Comparison of ENCODE assay signal across 17 cellular contexts in the genomic region with DNA sequence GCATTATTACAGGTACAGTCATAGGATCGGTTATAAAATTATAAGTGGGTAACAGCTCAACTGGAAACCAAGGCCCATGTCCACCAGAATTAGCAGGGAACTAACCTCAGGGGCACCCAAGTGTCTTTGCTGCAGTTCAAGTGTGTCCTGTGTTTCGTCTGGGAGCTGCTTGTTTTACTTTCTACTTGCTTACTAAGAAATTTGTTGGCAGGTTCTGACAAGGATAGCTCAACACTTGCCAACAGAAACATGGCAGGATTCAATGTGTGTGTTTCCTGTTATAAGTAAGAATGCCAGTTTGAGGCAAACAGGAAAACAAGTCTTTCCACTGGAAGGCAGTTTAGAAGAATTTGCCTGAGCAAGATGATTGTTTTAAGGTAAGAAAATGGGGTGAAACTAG.
DNase-seq lines count a peak whose midpoint lies in the region; ATAC-seq and TF ChIP-seq lines count a peak whose summit lies in the region.
"Had no signal": no experiment of that assay in that cellular context is flagged by ENCODE, and none has a peak within 500 bp of the region (broad histone marks: within the 10 kb centered on the region; RNA-seq: fewer than 3 reads in every experiment).

No MANE protein-coding gene starts in this region.

- no peaks in the 10 kb centered on the region for H3K9me3 ChIP-seq in mammary epithelial cell (replicated peaks; ENCODE audit: insufficient read depth, low read length)
- H3K9me3 ChIP-seq: SK-N-SH had no signal

- H3K4me1 Mint-ChIP-seq in activated naive CD4-positive, alpha-beta T cell treated with anti-CD3 and anti-CD28 coated beads for 36 hours (ENCODE audit: low read depth) = peaks cover 19% of the 10 kb centered on the region

- DNase-seq in LNCaP clone FGC (ENCODE audit: low read depth) = peak; percentile 1
- DNase-seq in mammary epithelial cell = peak; percentile 67
- DNase-seq in foreskin keratinocyte = peak; percentile 27 to 51
- no peak for DNase-seq in sciatic nerve (ENCODE audit: low spot score)
- DNase-seq in KBM-7 = no peak
- DNase-seq in activated naive CD4-positive, alpha-beta T cell treated with anti-CD3 and anti-CD28 coated beads for 36 hours = no peak
- DNase-seq in iPS-NIHi11 (ENCODE audit: low spot score) = no peak
- DNase-seq in A172 (ENCODE audit: low spot score) = no peak
- DNase-seq: activated naive CD4-positive, alpha-beta T cell; CD8-positive, alpha-beta T cell; foreskin melanocyte; kidney; NCI-H1436; NCI-H226; retina; SK-N-SH; stimulated activated CD4-positive, alpha-beta T cell treated with anti-CD3 and anti-CD28 coated beads, Interleukin-4, amount 100 ng/mL, for 24 hours had no signal

- no peaks in the 10 kb centered on the region for H4K20me1 ChIP-seq in mammary epithelial cell (ENCODE audit: insufficient read depth, low read length)

- H3K27me3 ChIP-seq in mammary epithelial cell (ENCODE audit: insufficient read depth, low read length) (no peaks in the 10 kb centered on the region), foreskin keratinocyte (no peaks in the 10 kb centered on the region)

- dilution Hi-C loops in mammary epithelial cell (cut with HindIII; ENCODE audit: low sequenced_read_pairs) = no loop called here

- no peaks in the 10 kb centered on the region for H3K9me3 Mint-ChIP-seq in activated naive CD4-positive, alpha-beta T cell treated with anti-CD3 and anti-CD28 coated beads for 36 hours
- H3K9me3 Mint-ChIP-seq: CD8-positive, alpha-beta T cell had no signal

- H3K4me1 ChIP-seq in mammary epithelial cell (ENCODE audit: insufficient read depth, low read length) (peaks cover 5% of the 10 kb centered on the region), foreskin keratinocyte (no peaks in the 10 kb centered on the region)

- H3K4me2 ChIP-seq in mammary epithelial cell (ENCODE audit: insufficient read depth, low read depth, low read length) = peak overlapping the region; percentile 28
- H3K4me2 ChIP-seq: SK-N-SH had no signal

- CTCF ChIA-PET in mammary epithelial cell (lab: Charles Lee; ENCODE audit: low non-redundant PET) = interaction anchor here (0.7 kb wide), 1 partner anchor 164 kb away, joined by 3 read pairs; no protein-coding TSS in a partner anchor
- CTCF ChIA-PET in activated naive CD4-positive, alpha-beta T cell treated with anti-CD3 and anti-CD28 coated beads for 36 hours (lab: Charles Lee) = no interaction called here

- no peak for TF ChIP-seq CTCF in LNCaP clone FGC (IDR thresholded peaks at IDR 0.05; ENCODE audit: control insufficient read depth, extremely low read depth, insufficient read depth)
- no peak for TF ChIP-seq CTCF in mammary epithelial cell (conservative IDR thresholded peaks at IDR 0.05 in 1 of 2, IDR thresholded peaks at IDR 0.05 in 1 of 2; ENCODE audit: extremely low read depth in 1 of 2, insufficient read depth in 1 of 2, low read depth in 1 of 2, low read length in 2 of 2)
- TF ChIP-seq CTCF in foreskin keratinocyte (conservative IDR thresholded peaks at IDR 0.05) = no peak

- H3K27me3 Mint-ChIP-seq in activated naive CD4-positive, alpha-beta T cell treated with anti-CD3 and anti-CD28 coated beads for 36 hours (ENCODE audit: low read depth) = peaks cover 6% of the 10 kb centered on the region

- H2AFZ ChIP-seq in mammary epithelial cell (ENCODE audit: low read depth, low read length) = peak overlapping the region; percentile 57

- in situ Hi-C loops in mammary epithelial cell (cut with MboI; ENCODE audit: low sequenced_read_pairs in 2 of 2) = no loop called here
- in situ Hi-C loops in KBM-7 (cut with MboI; ENCODE audit: low pct_unique_long_range_greater_than_20kb, low sequenced_read_pairs) = no loop called here

- H3K27ac Mint-ChIP-seq in activated naive CD4-positive, alpha-beta T cell treated with anti-CD3 and anti-CD28 coated beads for 36 hours = no peak overlapping the region
- H3K27ac Mint-ChIP-seq: CD8-positive, alpha-beta T cell had no signal

- H3K36me3 Mint-ChIP-seq in activated naive CD4-positive, alpha-beta T cell treated with anti-CD3 and anti-CD28 coated beads for 36 hours (ENCODE audit: low read depth) = no peaks in the 10 kb centered on the region
- H3K36me3 Mint-ChIP-seq: CD8-positive, alpha-beta T cell had no signal

- no TSS peak for BruUV-seq in mammary epithelial cell (replicated peaks; lab: Mats Ljungman, UMichigan)

- H3K27ac ChIP-seq in mammary epithelial cell (ENCODE audit: insufficient read depth, low read depth, low read length) = no peak overlapping the region
- no peak overlapping the region for H3K27ac ChIP-seq in foreskin keratinocyte

- no peaks in the 10 kb centered on the region for H3K36me3 ChIP-seq in mammary epithelial cell (ENCODE audit: insufficient read depth, low read length)

- H3K79me2 ChIP-seq in mammary epithelial cell (ENCODE audit: insufficient read depth, low read length) = no peaks in the 10 kb centered on the region

- no peak overlapping the region for H3K9ac ChIP-seq in mammary epithelial cell (ENCODE audit: insufficient read depth, low read length)
- H3K9ac ChIP-seq: SK-N-SH had no signal

- WGBS in mammary epithelial cell (ENCODE audit: low coverage, missing lambda C conversion rate) = 44% methylated on average over 2 of the region's 2 CpGs

- H3K4me3 Mint-ChIP-seq in activated naive CD4-positive, alpha-beta T cell treated with anti-CD3 and anti-CD28 coated beads for 36 hours = no peak overlapping the region
- H3K4me3 Mint-ChIP-seq: CD8-positive, alpha-beta T cell had no signal

- no peak overlapping the region for H3K4me3 ChIP-seq in LNCaP clone FGC (ENCODE audit: low read depth, low read length)
- H3K4me3 ChIP-seq in mammary epithelial cell (replicated peaks in 1 of 3; ENCODE audit: insufficient read depth in 1 of 3, low read depth in 2 of 3, low read length in 3 of 3) = no peak overlapping the region

- intact Hi-C loops in mammary epithelial cell (cut with micrococcal nuclease) = no loop called here
- intact Hi-C loops in sciatic nerve (cut with DNase I) = no loop called here
- intact Hi-C loops in activated naive CD4-positive, alpha-beta T cell treated with anti-CD3 and anti-CD28 coated beads for 36 hours (cut with micrococcal nuclease) = loop anchor here (5.0 kb wide), 1 partner anchor 105 kb away; the partner anchor contains the start of gene EPHA4

- no peak for ATAC-seq in foreskin keratinocyte
- peak; percentile 48 for ATAC-seq in sciatic nerve
- ATAC-seq: CD8-positive, alpha-beta T cell had no signal

Comparison
In these comparisons a context has a peak if more than half of its experiments do, and no peak if none do; other contexts are left out.
1. DNase-seq: peak in LNCaP clone FGC (single experiment), mammary epithelial cell (single experiment) and foreskin keratinocyte (2 of 2); none in sciatic nerve (single experiment), KBM-7 (single experiment), activated naive CD4-positive, alpha-beta T cell treated with anti-CD3 and anti-CD28 coated beads for 36 hours (single experiment), iPS-NIHi11 (single experiment) and A172 (single experiment).